15 cellular contexts compared by ENCODE assay signal in the genomic region with DNA sequence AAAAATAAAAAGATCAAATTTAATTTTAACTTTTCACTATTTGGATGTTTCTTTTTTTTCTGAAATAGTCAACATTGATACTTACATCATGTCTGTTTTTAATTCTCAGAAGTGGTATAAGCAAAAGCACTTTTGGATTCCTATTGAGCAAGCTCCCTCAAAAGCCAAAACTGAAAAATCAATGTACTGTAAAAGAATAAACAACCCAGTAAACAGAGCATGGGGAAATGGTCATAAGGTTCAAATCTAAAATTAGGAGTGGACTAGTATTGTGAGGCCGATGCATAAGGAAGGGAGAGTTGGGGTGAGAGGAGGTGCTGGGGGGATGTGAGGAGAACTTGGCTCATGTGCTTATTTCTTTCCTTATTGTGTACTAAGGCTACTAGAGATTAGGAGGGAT. TPM values are rescaled to one million over a fixed set of nuclear protein-coding genes. Genes with fewer than 3 reads are reported as not detected.
A peak's percentile ranks its signal among the peaks of the same experiment; 100 is the strongest.
DNase-seq lines count a peak whose midpoint lies in the region; ATAC-seq and TF ChIP-seq lines count a peak whose summit lies in the region.
"Had no signal": no experiment of that assay in that cellular context is flagged by ENCODE, and none has a peak within 500 bp of the region (broad histone marks: within the 10 kb centered on the region; RNA-seq: fewer than 3 reads in every experiment).

No MANE protein-coding gene starts in this region.

- peak overlapping the region; percentile 45 to 54 for H3K27ac ChIP-seq in breast epithelium
- H3K27ac ChIP-seq in right lobe of liver, result peak overlapping the region; percentile 15 to 61 (median 36)

- TF ChIP-seq CTCF in HFFc6 (IDR thresholded peaks at IDR 0.05) (no peak), breast epithelium (IDR thresholded peaks at IDR 0.05) (no peak), right lobe of liver (IDR thresholded peaks at IDR 0.05) (no peak)

- H3K27me3 Mint-ChIP-seq in HFFc6 (ENCODE audit: insufficient read depth), result peaks cover 50% of the 10 kb centered on the region

- WGBS in right lobe of liver (ENCODE audit: insufficient coverage, low coverage, low lambda C conversion rate, missing lambda C conversion rate), result 14% methylated on average over 1 of the region's 1 CpG

- DNase-seq in HFFc6, result no peak
- DNase-seq in breast epithelium (ENCODE audit: low spot score in 2 of 2), result no peak
- DNase-seq in right lobe of liver, result no peak
- DNase-seq in superior temporal gyrus (ENCODE audit: extremely low spot score), result no peak
- DNase-seq in SW480 (ENCODE audit: low spot score), result no peak
- DNase-seq: CD8-positive, alpha-beta T cell; COR-L47; DMS53; GF-D8; H9 had no signal

- peaks cover 9% of the 10 kb centered on the region for H3K9me3 Mint-ChIP-seq in HFFc6
- H3K9me3 Mint-ChIP-seq: CD8-positive, alpha-beta T cell had no signal

- ATAC-seq in right lobe of liver (peak; percentile 88 to 97 (median 92)), GM21367 (IDR thresholded peaks at IDR 0.05; ENCODE audit: unreplicated experiment) (no peak)
- ATAC-seq: CD8-positive, alpha-beta T cell; GM23338; K562 had no signal

- intact Hi-C loops in breast epithelium (cut with DNase I; ENCODE audit: low total_unique reads), result no loop called here
- intact Hi-C loops in right lobe of liver (cut with DNase I), result no loop called here

- H3K36me3 Mint-ChIP-seq in HFFc6 (ENCODE audit: low read depth), result peaks cover 72% of the 10 kb centered on the region
- H3K36me3 Mint-ChIP-seq: CD14-positive monocyte; CD8-positive, alpha-beta T cell had no signal

- H3K27ac Mint-ChIP-seq in HFFc6, result peak overlapping the region; percentile 65
- H3K27ac Mint-ChIP-seq: CD14-positive monocyte; CD8-positive, alpha-beta T cell; GM23338 had no signal

- H3K4me3 ChIP-seq in breast epithelium (no peak overlapping the region), right lobe of liver (no peak overlapping the region)
- H3K4me3 ChIP-seq: A549, GM23338, K562 had no signal

- H3K4me1 ChIP-seq in breast epithelium (no peaks in the 10 kb centered on the region), right lobe of liver (peaks cover 0 to 10% (median 5%) of the 10 kb centered on the region in 4 donors)

- no peaks in the 10 kb centered on the region for H3K27me3 ChIP-seq in breast epithelium
- H3K27me3 ChIP-seq in right lobe of liver, result no peaks in the 10 kb centered on the region

- peak overlapping the region; percentile 6; the same call in 1 of the 2 replicates for H3K4me3 Mint-ChIP-seq in HFFc6
- H3K4me3 Mint-ChIP-seq: CD14-positive monocyte; CD8-positive, alpha-beta T cell; GM23338; H9 had no signal

- H3K36me3 ChIP-seq in breast epithelium (no peaks in the 10 kb centered on the region), right lobe of liver (no peaks in the 10 kb centered on the region)

- TF ChIP-seq POLR2A in breast epithelium (IDR thresholded peaks at IDR 0.05) (no peak), right lobe of liver (IDR thresholded peaks at IDR 0.05) (no peak)

- H3K9me3 ChIP-seq in breast epithelium (no peaks in the 10 kb centered on the region), right lobe of liver (no peaks in the 10 kb centered on the region)

- peaks cover 70% of the 10 kb centered on the region for H3K4me1 Mint-ChIP-seq in HFFc6 (ENCODE audit: low read depth)
- H3K4me1 Mint-ChIP-seq: CD14-positive monocyte had no signal

RNA-seq across cellular contexts. Expression of a gene that starts 37.9 kb away (rescaled TPM):
- total RNA-seq in HFFc6 (2021; fragmentation: NEBNext Ultra II Directional; extraction: Animal tissue kit (Norgen Biotek cat#: 25700)), result 1 to 10 TPM; 1.9 to 4.4 (median 3.5) TPM
- 10 to 100 TPM in 1 of 3 donors, 1 to 10 TPM in 2; 8.2 to 10.8 (median 8.5) TPM for total RNA-seq in breast epithelium
- 10 to 100 TPM in 5 of 6 experiments, 1 to 10 TPM in 1; 8.0 to 20.5 (median 17.1) TPM for total RNA-seq in right lobe of liver

RNA-seq across cellular contexts. Expression of a gene that starts 57.9 kb away (rescaled TPM):
- 100 to 1,000 TPM; 370 to 442 (median 389) TPM for total RNA-seq in HFFc6 (2021; fragmentation: NEBNext Ultra II Directional; extraction: Animal tissue kit (Norgen Biotek cat#: 25700))
- total RNA-seq in breast epithelium (10 to 100 TPM; 21.6 to 53.6 (median 33.0) TPM), right lobe of liver (1 to 10 TPM in 3 of 6 experiments, under 1 TPM in 3; 0.88 to 1.6 (median 1.1) TPM)
- total RNA-seq: CD8-positive, alpha-beta T cell had no signal

Comparison
In these comparisons a context has a peak if more than half of its experiments do, and no peak if none do; other contexts are left out.
1. RNA of a gene that starts 57.9 kb away (total RNA-seq): 370 to 442 TPM in HFFc6 and 21.6 to 53.6 TPM in breast epithelium; 0.88 to 1.6 TPM in right lobe of liver; every median in the first group is over 4 times any median in the second.